In the genomic region with DNA sequence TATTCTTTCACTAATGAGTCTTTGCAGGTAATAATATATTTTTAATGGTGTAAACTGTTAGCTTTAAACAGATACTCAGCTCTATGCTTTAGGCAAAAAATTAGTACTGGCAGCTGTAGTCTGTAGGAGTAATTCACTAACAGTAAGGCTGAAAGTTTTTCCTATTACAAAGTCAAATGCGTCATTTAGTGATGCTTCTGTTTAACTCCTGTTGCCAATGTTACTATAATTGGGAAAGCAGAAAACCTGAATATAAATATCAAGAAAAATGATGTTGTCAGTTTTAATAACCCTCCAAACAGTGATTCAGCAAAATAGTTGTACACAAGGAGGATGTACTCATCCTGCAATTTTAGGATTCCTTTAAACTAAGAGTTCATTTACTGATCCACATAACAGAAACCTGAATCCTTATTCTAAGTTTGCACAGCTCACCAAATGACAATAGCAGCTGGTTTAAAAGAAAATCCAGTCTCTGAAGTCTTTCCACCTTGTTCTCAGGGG, we compare ENCODE assay signal across 8 cellular contexts. TPM values are rescaled to one million over a fixed set of nuclear protein-coding genes. Genes with fewer than 3 reads are reported as not detected.
DNase-seq lines count a peak whose midpoint lies in the region; ATAC-seq and TF ChIP-seq lines count a peak whose summit lies in the region.

No MANE protein-coding gene starts in this region.

- DNase-seq in right atrium auricular region (ENCODE audit: low spot score) = no peak
- DNase-seq in Right ventricle myocardium inferior (ENCODE audit: missing footprints) = no peak
- no peak for DNase-seq in activated naive CD8-positive, alpha-beta T cell treated with anti-CD3 and anti-CD28 coated beads, Interleukin-2, amount 50 U/mL, for 24 hours
- DNase-seq in NCI-H2227 (lab: John Stamatoyannopoulos, UW; ENCODE audit: unreplicated experiment) = no peak
- DNase-seq in NCI-H1436 treated with DMSO at 0.1 percent for 48 hours (lab: John Stamatoyannopoulos, UW) = no peak
- DNase-seq in H9 = no peak

- H3K14ac ChIP-seq in H9 (ENCODE audit: insufficient read depth, low read length) = no peak overlapping the region

- H3K27ac Mint-ChIP-seq in activated naive CD8-positive, alpha-beta T cell treated with anti-CD3 and anti-CD28 coated beads, Interleukin-2, amount 50 U/mL, for 24 hours = peak overlapping the region; percentile 57
- H3K27ac Mint-ChIP-seq in H9 = peak overlapping the region in 1 of 3 experiments; percentile 34; a peak in 1 of 7 replicates

- no peak overlapping the region for H3K18ac ChIP-seq in H9 (ENCODE audit: insufficient read length, low read depth, low read length)

- H3K9ac ChIP-seq in liver (ENCODE audit: low read depth in 1 of 2, low read length in 2 of 2) = no peak overlapping the region
- no peak overlapping the region for H3K9ac ChIP-seq in H9 (ENCODE audit: extremely low read depth, insufficient read length, low read length)

- H2BK15ac ChIP-seq in H9 (ENCODE audit: low read depth, low read length) = no peak overlapping the region

- no peaks in the 10 kb centered on the region for H3K9me3 ChIP-seq in right atrium auricular region
- H3K9me3 ChIP-seq in liver (ENCODE audit: control insufficient read depth in 4 of 4, low read length in 3 of 4) = no peaks in the 10 kb centered on the region
- no peaks in the 10 kb centered on the region for H3K9me3 ChIP-seq in H9 (ENCODE audit: control insufficient read depth, low read depth, low read length)

- no peak for TF ChIP-seq RAD21 in liver (IDR thresholded peaks at IDR 0.05)

- peaks cover 34% of the 10 kb centered on the region for H3K36me3 Mint-ChIP-seq in activated naive CD8-positive, alpha-beta T cell treated with anti-CD3 and anti-CD28 coated beads, Interleukin-2, amount 50 U/mL, for 24 hours (ENCODE audit: low read depth)
- H3K36me3 Mint-ChIP-seq in H9 (ENCODE audit: insufficient read depth in 1 of 3, low read depth in 3 of 3) = peaks cover 8 to 33% (median 32%) of the 10 kb centered on the region in 3 experiments; a peak in 6 of 7 replicates

- H3K36me3 ChIP-seq in right atrium auricular region (no peaks in the 10 kb centered on the region), liver (ENCODE audit: control insufficient read depth in 4 of 4, insufficient read depth in 3 of 4, low read depth in 1 of 4, low read length in 3 of 4) (no peaks in the 10 kb centered on the region)

- WGBS in liver = 84% methylated on average over 1 of the region's 1 CpG
- no CpG with 5 or more reads among the region's 1 CpG for WGBS in H9 (ENCODE audit: extremely low coverage, insufficient read length, low lambda C conversion rate)

- no peak overlapping the region for H3K4me2 ChIP-seq in H9 (ENCODE audit: insufficient read depth, insufficient read length, low read length)

- H3K4me1 Mint-ChIP-seq in activated naive CD8-positive, alpha-beta T cell treated with anti-CD3 and anti-CD28 coated beads, Interleukin-2, amount 50 U/mL, for 24 hours = peaks cover 82% of the 10 kb centered on the region
- H3K4me1 Mint-ChIP-seq in H9 = peaks cover 33 to 63% of the 10 kb centered on the region in 2 experiments

- ATAC-seq in Right ventricle myocardium inferior (no peak), GM19035 (IDR thresholded peaks at IDR 0.05; ENCODE audit: unreplicated experiment) (no peak)
- no peak for ATAC-seq in activated naive CD8-positive, alpha-beta T cell treated with anti-CD3 and anti-CD28 coated beads, Interleukin-2, amount 50 U/mL, for 24 hours

- no peak overlapping the region for H3K56ac ChIP-seq in H9 (ENCODE audit: insufficient read length, low read depth, low read length)

- H3T11ph ChIP-seq in H9 (ENCODE audit: low read length) = no peak overlapping the region

- peak overlapping the region; percentile 39 to 61 for H3K27ac ChIP-seq in right atrium auricular region
- peak overlapping the region; percentile 29 to 61 for H3K27ac ChIP-seq in liver (ENCODE audit: low read depth in 1 of 2, low read length in 2 of 2)
- no peak overlapping the region for H3K27ac ChIP-seq in H9 (ENCODE audit: insufficient read length, low read depth, low read length)

- H3K23ac ChIP-seq in H9 (ENCODE audit: insufficient read length, low read depth, low read length) = no peak overlapping the region

- H4K91ac ChIP-seq in H9 (ENCODE audit: insufficient read length, low read depth, low read length) = no peak overlapping the region

- no peak overlapping the region for H4K8ac ChIP-seq in H9 (replicated peaks; ENCODE audit: insufficient read length, low read depth, low read length)

- H4K20me1 ChIP-seq in H9 (ENCODE audit: control insufficient read depth, insufficient read depth, insufficient read length) = no peaks in the 10 kb centered on the region

- intact Hi-C loops in Right ventricle myocardium inferior (cut with DNase I) = no loop called here

- H3K27me3 Mint-ChIP-seq in activated naive CD8-positive, alpha-beta T cell treated with anti-CD3 and anti-CD28 coated beads, Interleukin-2, amount 50 U/mL, for 24 hours = no peaks in the 10 kb centered on the region
- no peaks in the 10 kb centered on the region for H3K27me3 Mint-ChIP-seq in H9 (ENCODE audit: low read depth)

- no peak overlapping the region for H2BK5ac ChIP-seq in H9 (ENCODE audit: insufficient read length, low read length)

- no peak overlapping the region for H3K4ac ChIP-seq in H9 (ENCODE audit: low read depth, low read length)

- no peak overlapping the region for H2BK20ac ChIP-seq in H9 (ENCODE audit: low read depth, low read length, poor library complexity, severe bottlenecking)

- no peak overlapping the region for H2BK120ac ChIP-seq in H9 (ENCODE audit: low read depth, low read length, poor library complexity, severe bottlenecking)

- no peaks in the 10 kb centered on the region for H3K27me3 ChIP-seq in right atrium auricular region
- H3K27me3 ChIP-seq in liver (ENCODE audit: control insufficient read depth in 4 of 4, insufficient read depth in 4 of 4, low read length in 3 of 4) = no peaks in the 10 kb centered on the region
- no peaks in the 10 kb centered on the region for H3K27me3 ChIP-seq in H9 (ENCODE audit: insufficient read depth, low read length)

- H3K79me1 ChIP-seq in H9 (ENCODE audit: insufficient read depth, low read depth, low read length, poor library complexity, severe bottlenecking) = peaks cover 6% of the 10 kb centered on the region

- H4K5ac ChIP-seq in H9 (ENCODE audit: insufficient read length, low read depth, low read length) = no peak overlapping the region

- peaks cover 8% of the 10 kb centered on the region for H3K23me2 ChIP-seq in H9 (ENCODE audit: insufficient read length, low read depth, low read length, poor library complexity, severe bottlenecking)

- H3K9me3 Mint-ChIP-seq in activated naive CD8-positive, alpha-beta T cell treated with anti-CD3 and anti-CD28 coated beads, Interleukin-2, amount 50 U/mL, for 24 hours = peaks cover 4% of the 10 kb centered on the region
- 0 out of 5 replicates have a peak, but pooled peaks cover 0 to 2% of the 10 kb centered on the region in 2 experiments for H3K9me3 Mint-ChIP-seq in H9

- no peak overlapping the region for H3K4me3 ChIP-seq in right atrium auricular region
- no peak overlapping the region for H3K4me3 ChIP-seq in liver (ENCODE audit: low read depth in 1 of 3, low read length in 3 of 3)

- TF ChIP-seq CTCF in right atrium auricular region (IDR thresholded peaks at IDR 0.05) (no peak), liver (IDR thresholded peaks at IDR 0.05; ENCODE audit: low read depth, low read length, missing input control) (no peak), H9 (conservative IDR thresholded peaks at IDR 0.05) (no peak)

- peaks cover 17% of the 10 kb centered on the region; the same call in 1 of the 2 replicates for H3K79me2 ChIP-seq in H9 (ENCODE audit: insufficient read depth, low read length)

- no peak overlapping the region for H2BK12ac ChIP-seq in H9 (ENCODE audit: insufficient read length, low read depth, low read length)

- H2AK5ac ChIP-seq in H9 (ENCODE audit: insufficient read length, low read length) = no peak overlapping the region

- H3K4me1 ChIP-seq in right atrium auricular region = peaks cover 0 to 54% of the 10 kb centered on the region in 2 donors
- H3K4me1 ChIP-seq in liver (ENCODE audit: control insufficient read depth in 4 of 4, insufficient read depth in 4 of 4, low read length in 3 of 4) = peaks cover 5 to 40% (median 15%) of the 10 kb centered on the region in 4 donors
- peaks cover 2% of the 10 kb centered on the region for H3K4me1 ChIP-seq in H9 (ENCODE audit: insufficient read depth, low read length)

- H3K4me3 Mint-ChIP-seq in activated naive CD8-positive, alpha-beta T cell treated with anti-CD3 and anti-CD28 coated beads, Interleukin-2, amount 50 U/mL, for 24 hours = peak overlapping the region; percentile 98
- no peak overlapping the region for H3K4me3 Mint-ChIP-seq in H9

- no peak overlapping the region for H2AFZ ChIP-seq in H9 (ENCODE audit: low read length)

TF ChIP-seq in liver, 16 proteins besides CTCF, POLR2A, EP300 and RAD21 (continues in another document):
- TF ChIP-seq, protein P1, sequence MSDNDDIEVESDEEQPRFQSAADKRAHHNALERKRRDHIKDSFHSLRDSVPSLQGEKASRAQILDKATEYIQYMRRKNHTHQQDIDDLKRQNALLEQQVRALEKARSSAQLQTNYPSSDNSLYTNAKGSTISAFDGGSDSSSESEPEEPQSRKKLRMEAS (IDR thresholded peaks at IDR 0.05) = no peak
- TF ChIP-seq GABPA (IDR thresholded peaks at IDR 0.05 in 1 of 2, conservative IDR thresholded peaks at IDR 0.05 in 1 of 2) = no peak

RNA-seq across cellular contexts. Expression of a gene that starts 4.3 kb away (rescaled TPM):
- total RNA-seq in right atrium auricular region = 10 to 100 TPM in 1 of 2 donors, 1 to 10 TPM in 1; 7.2 to 16.1 TPM
- 6.7 TPM for total RNA-seq in Right ventricle myocardium inferior
- total RNA-seq in liver = 10 to 100 TPM; 11.5 to 12.1 TPM
- polyA plus RNA-seq in liver = 1 to 10 TPM; 2.9 to 7.9 TPM
- 33.4 and 33.8 TPM in 2 replicates for total RNA-seq in H9 (2021)
